24 cellular contexts compared by ENCODE assay signal in genomic region chr1:3469104-3469848, GRCh38. TPM values are rescaled to one million over a fixed set of nuclear protein-coding genes. Genes with fewer than 3 reads are reported as not detected.
DNase-seq lines count a peak whose midpoint lies in the region; ATAC-seq, FAIRE-seq and TF ChIP-seq lines count a peak whose summit lies in the region.
"Had no signal": no experiment of that assay in that cellular context is flagged by ENCODE, and none has a peak within 500 bp of the region (broad histone marks: within the 10 kb centered on the region; RNA-seq: fewer than 3 reads in every experiment).

No MANE protein-coding gene starts in this region.

- BruUV-seq in HepG2 (replicated peaks; lab: Mats Ljungman, UMichigan), result no TSS peak

- no peaks in the 10 kb centered on the region for H4K20me1 ChIP-seq in HepG2 (ENCODE audit: insufficient read depth, low read length)

- peak; percentile 11 for DNase-seq in activated CD8-positive, alpha-beta memory T cell treated with anti-CD3 and anti-CD28 coated beads, Interleukin-2, amount 50 U/mL, for 4 hours
- DNase-seq in activated CD8-positive, alpha-beta memory T cell treated with anti-CD3 and anti-CD28 coated beads for 24 hours, result no peak
- no peak for DNase-seq in foreskin keratinocyte
- no peak for DNase-seq in HepG2 (ENCODE audit: low spot score)
- peak; percentile 64 for DNase-seq in sigmoid colon
- no peak for DNase-seq in DMS79 (lab: John Stamatoyannopoulos, UW)
- DNase-seq: Caco-2; DMS53; GOT3; HFFc6; KG1; NCI-H1092; NCI-H2107; NCI-H226; NCI-H69; NK-92 treated with Interleukin-12 subunit alpha and Interleukin-12 subunit beta, amount 100 ng/mL, for 24 hours; OCI-M1; RPMI8226 had no signal

- H3K27ac ChIP-seq in foreskin keratinocyte, result peak overlapping the region; percentile 87
- no peak overlapping the region for H3K27ac ChIP-seq in HepG2 (ENCODE audit: extremely low read length, insufficient read depth, low read length)
- H3K27ac ChIP-seq in sigmoid colon, result no peak overlapping the region
- H3K27ac ChIP-seq: 22Rv1 had no signal

- H3K9ac ChIP-seq in HepG2 (ENCODE audit: insufficient read depth, low read depth, low read length), result no peak overlapping the region

- H3K27me3 ChIP-seq in foreskin keratinocyte, result no peaks in the 10 kb centered on the region
- H3K27me3 ChIP-seq in HepG2 (ENCODE audit: control insufficient read depth in 1 of 2, insufficient read depth in 2 of 2, low read length in 2 of 2), result no peaks in the 10 kb centered on the region
- H3K27me3 ChIP-seq in sigmoid colon, result peaks cover 0 to 32% (median 0%) of the 10 kb centered on the region in 3 donors

- TF ChIP-seq RAD21 in HepG2 (CRISPR knock-in tag; IDR thresholded peaks at IDR 0.05), result no peak

- H3K36me3 ChIP-seq in HepG2 (replicated peaks in 1 of 2; ENCODE audit: control insufficient read depth in 1 of 2, insufficient read depth in 2 of 2, low read length in 2 of 2), result peaks cover 11 to 14% of the 10 kb centered on the region in 2 experiments; a peak in 4 of 5 replicates
- H3K36me3 ChIP-seq in sigmoid colon, result no peaks in the 10 kb centered on the region

- CTCF ChIA-PET in HepG2 (lab: Yijun Ruan, JAX; ENCODE audit: low intra/inter-chr PET ratio, low total read pairs), result no interaction called here

- no peak for FAIRE-seq in HepG2 (lab: Jason Lieb, UNC)
- FAIRE-seq: GM12878, GM18507, GM19239 had no signal

- TF ChIP-seq EP300 in HepG2 (IDR thresholded peaks at IDR 0.05; ENCODE audit: low read depth in 2 of 2, low read length in 2 of 2) (no peak), HepG2 (CRISPR knock-in tag; IDR thresholded peaks at IDR 0.05; ENCODE audit: borderline replicate concordance) (no peak), sigmoid colon (IDR thresholded peaks at IDR 0.05) (no peak)

- TF ChIP-seq CTCF in foreskin keratinocyte (conservative IDR thresholded peaks at IDR 0.05), result no peak
- TF ChIP-seq CTCF in HepG2 (CRISPR knock-in tag; IDR thresholded peaks at IDR 0.05), result no peak
- no peak for TF ChIP-seq CTCF in sigmoid colon (IDR thresholded peaks at IDR 0.05)

- no peaks in the 10 kb centered on the region for H3K79me2 ChIP-seq in HepG2 (ENCODE audit: insufficient read depth, low read length)

- TF ChIP-seq POLR2A in HepG2 (IDR thresholded peaks at IDR 0.05; ENCODE audit: insufficient read depth in 1 of 2, low read depth in 2 of 2, low read length in 2 of 2) (no peak), sigmoid colon (IDR thresholded peaks at IDR 0.05) (no peak)

- H3K9me3 ChIP-seq in HepG2 (ENCODE audit: low read length), result no peaks in the 10 kb centered on the region
- no peaks in the 10 kb centered on the region for H3K9me3 ChIP-seq in sigmoid colon
- H3K9me3 ChIP-seq: Caco-2 had no signal

- H2AFZ ChIP-seq in HepG2 (ENCODE audit: low read length), result no peak overlapping the region

- in situ Hi-C loops in HepG2 (cut with HindIII; ENCODE audit: extremely low pct_ligation_motif_present, low pct_unique_long_range_greater_than_20kb), result no loop called here

- POLR2A ChIA-PET in HepG2 (lab: Yijun Ruan, JAX), result interaction anchor here (1.9 kb wide), 1 partner anchor 12 kb away, joined by 7 read pairs; no protein-coding TSS in a partner anchor

- H3K4me3 ChIP-seq in HepG2 (replicated peaks in 1 of 3; ENCODE audit: insufficient read depth in 1 of 3, low read depth in 2 of 3, low read length in 3 of 3) (no peak overlapping the region), sigmoid colon (no peak overlapping the region)
- H3K4me3 ChIP-seq: GM12878 had no signal

- intact Hi-C loops in HepG2 (cut with micrococcal nuclease; ENCODE audit: unreplicated experiment) (no loop called here), sigmoid colon (cut with DNase I) (no loop called here)

- 94% methylated on average over 12 of the region's 31 CpGs for WGBS in HepG2 (ENCODE audit: low lambda C conversion rate)
- WGBS in sigmoid colon, 2 donors, result 94% methylated on average over 31 of the region's 31 CpGs

- H3K4me1 ChIP-seq in foreskin keratinocyte, result peaks cover 25% of the 10 kb centered on the region
- peaks cover 26% of the 10 kb centered on the region for H3K4me1 ChIP-seq in HepG2 (ENCODE audit: insufficient read depth, low read length)
- H3K4me1 ChIP-seq in sigmoid colon, result peaks cover 0 to 9% (median 3%) of the 10 kb centered on the region in 4 donors

- ATAC-seq in foreskin keratinocyte, result no peak
- ATAC-seq in HepG2, result no peak
- ATAC-seq in GM18511 (IDR thresholded peaks at IDR 0.05; ENCODE audit: unreplicated experiment), result no peak
- no peak for ATAC-seq in HG03045 (IDR thresholded peaks at IDR 0.05; ENCODE audit: unreplicated experiment)
- ATAC-seq: GM12878 had no signal

- H3K4me2 ChIP-seq in HepG2 (ENCODE audit: low read depth, low read length), result no peak overlapping the region

TF ChIP-seq in HepG2, 621 proteins besides CTCF, POLR2A, EP300 and RAD21:
- TF ChIP-seq AGO2 (optimal IDR thresholded peaks at IDR 0.05; ENCODE audit: low read depth, low read length) (peak; percentile 65), RBFOX2 (IDR thresholded peaks at IDR 0.05; ENCODE audit: low read depth, low read length) (0 out of 2 replicates have a peak, but pooled peaks have one; percentile 30), STAG1 (CRISPR knock-in tag; IDR thresholded peaks at IDR 0.05) (no peak), BRCA1 (CRISPR knock-in tag; IDR thresholded peaks at IDR 0.05) (no peak)

RNA-seq across cellular contexts. Expression of gene ARHGEF16, which starts 14.8 kb away (rescaled TPM):
- total RNA-seq in foreskin keratinocyte (24.1 and 25.2 TPM in 2 replicates), HepG2 (2016; rRNA removed; fragmentation: Illumina TruSeq; extraction: Trizol) (15.9 and 20.3 TPM in 2 replicates), sigmoid colon (1 to 10 TPM in 2 of 4 donors, under 1 TPM in 2; 0.41 to 2.2 (median 0.78) TPM)
- polyA plus RNA-seq in foreskin keratinocyte (19.9 and 22.8 TPM in 2 replicates), HepG2 (2011; rRNA removed) (39.9 and 59.7 TPM in 2 replicates), sigmoid colon (10 to 100 TPM; 44.4 to 51.8 (median 51.6) TPM)
- total RNA-seq in HepG2 (2016; cell fraction: cytosol; rRNA removed; fragmentation: Illumina TruSeq; extraction: Trizol; ENCODE audit: low read depth), result 6.0 and 6.6 TPM in 2 replicates
- 14.5 and 24.2 TPM in 2 replicates for total RNA-seq in HepG2 (2016; cell fraction: insoluble cytoplasmic fraction; rRNA removed; fragmentation: Illumina TruSeq; extraction: Trizol)
- 7.4 and 7.6 TPM in 2 replicates for total RNA-seq in HepG2 (2016; cell fraction: membrane; rRNA removed; fragmentation: Illumina TruSeq; extraction: Trizol)
- total RNA-seq in HepG2 (2016; cell fraction: nucleus; rRNA removed; fragmentation: Illumina TruSeq; extraction: Trizol), result 21.4 and 22.0 TPM in 2 replicates
- polyA plus RNA-seq in HepG2 (2011; cell fraction: cytosol; rRNA removed), result 23.3 and 35.8 TPM in 2 replicates
- 382 and 454 TPM in 2 replicates for polyA plus RNA-seq in HepG2 (2011; cell fraction: nucleus; rRNA removed)
- 19.7 and 28.0 TPM in 2 replicates for polyA plus RNA-seq in HepG2 (2012)
- polyA plus RNA-seq in HepG2 (2016; cell fraction: cytosol; fragmentation: Illumina TruSeq; extraction: Trizol; ENCODE audit: low read depth), result 2.5 and 2.8 TPM in 2 replicates
- 12.5 and 17.8 TPM in 2 replicates for polyA plus RNA-seq in HepG2 (2016; cell fraction: insoluble cytoplasmic fraction; fragmentation: Illumina TruSeq; extraction: Trizol; ENCODE audit: low read depth)
- 4.2 and 4.8 TPM in 2 replicates for polyA plus RNA-seq in HepG2 (2016; cell fraction: membrane; fragmentation: Illumina TruSeq; extraction: Trizol; ENCODE audit: low read depth)
- 58.7 and 59.2 TPM in 2 replicates for polyA plus RNA-seq in HepG2 (2016; cell fraction: nucleus; fragmentation: Illumina TruSeq; extraction: Trizol; ENCODE audit: insufficient read depth, low read depth)
- 30.5 and 69.1 TPM in 2 replicates for polyA minus RNA-seq in HepG2 (2011; rRNA and poly(A)+ RNA removed; ENCODE audit: low replicate concordance)
- polyA minus RNA-seq in HepG2 (2011; cell fraction: cytosol; rRNA and poly(A)+ RNA removed), result 13.4 and 17.4 TPM in 2 replicates
- polyA minus RNA-seq in HepG2 (2011; cell fraction: nucleus; rRNA and poly(A)+ RNA removed), result 38.4 and 41.6 TPM in 2 replicates
- total RNA-seq: GM12878 had no signal
- polyA plus RNA-seq: GM12878 had no signal

Comparison
In these comparisons a context has a peak if more than half of its experiments do, and no peak if none do; other contexts are left out.
1. DNase-seq: peak in activated CD8-positive, alpha-beta memory T cell treated with anti-CD3 and anti-CD28 coated beads, Interleukin-2, amount 50 U/mL, for 4 hours (single experiment) and sigmoid colon (single experiment); none in activated CD8-positive, alpha-beta memory T cell treated with anti-CD3 and anti-CD28 coated beads for 24 hours (single experiment), foreskin keratinocyte (0 of 2), HepG2 (single experiment) and DMS79 (single experiment).